8 cellular contexts compared by ENCODE assay signal in genomic region chr1:174258148-174258550, GRCh38.
A peak's percentile ranks its signal among the peaks of the same experiment; 100 is the strongest.
DNase-seq lines count a peak whose midpoint lies in the region; ATAC-seq and TF ChIP-seq lines count a peak whose summit lies in the region.

No MANE protein-coding gene starts in this region.

- H3K36me3 ChIP-seq in Loucy (ENCODE audit: insufficient read depth, low read length) (no peaks in the 10 kb centered on the region), brain microvascular endothelial cell (replicated peaks) (no peaks in the 10 kb centered on the region)

- no peak overlapping the region for H3K27ac ChIP-seq in brain microvascular endothelial cell

- no peaks in the 10 kb centered on the region for H3K79me2 ChIP-seq in Loucy (ENCODE audit: insufficient read depth, low read length)

- H3K4me3 ChIP-seq in Loucy (ENCODE audit: low read length, poor library complexity, severe bottlenecking), result no peak overlapping the region
- no peak overlapping the region for H3K4me3 ChIP-seq in brain microvascular endothelial cell (ENCODE audit: low read depth, low read length)

- H3K9ac ChIP-seq in Loucy (ENCODE audit: low read depth, low read length, poor library complexity, severe bottlenecking), result no peak overlapping the region

- H3K27me3 ChIP-seq in Loucy (ENCODE audit: insufficient read depth, low read length, poor library complexity, severe bottlenecking) (no peaks in the 10 kb centered on the region), brain microvascular endothelial cell (replicated peaks) (no peaks in the 10 kb centered on the region)

- DNase-seq in NCI-H1417 (lab: John Stamatoyannopoulos, UW) (peak; percentile 20 to 76 (median 56)), NCI-H1417 treated with DMSO at 0.1 percent for 48 hours (lab: John Stamatoyannopoulos, UW) (no peak), brain microvascular endothelial cell (peak; percentile 48), left lobe of liver (ENCODE audit: low spot score) (no peak), GM19238 (ENCODE audit: insufficient read length, low spot score) (no peak)
- DNase-seq in stimulated activated CD8-positive, alpha-beta memory T cell treated with anti-CD3 and anti-CD28 coated beads, Interleukin-4, amount 100 ng/mL, for 48 hours, result peak; percentile 61

- ATAC-seq in SK-N-SH treated with all-trans-retinoic acid at 6 μM for 48 hours (peak; percentile 80), left lobe of liver (peak; percentile 83)

- no peaks in the 10 kb centered on the region for H3K9me3 ChIP-seq in Loucy (ENCODE audit: insufficient read depth, low read depth, low read length)

- no peak overlapping the region for H3K4me2 ChIP-seq in Loucy (ENCODE audit: low read depth, low read length, poor library complexity, severe bottlenecking)

- no peaks in the 10 kb centered on the region for H3F3A ChIP-seq in Loucy (ENCODE audit: low read depth)

- no peaks in the 10 kb centered on the region for H3K9me2 ChIP-seq in Loucy (replicated peaks; ENCODE audit: low read depth, low read length)

- H4K20me1 ChIP-seq in Loucy (ENCODE audit: insufficient read depth, low read length, poor library complexity, severe bottlenecking), result no peaks in the 10 kb centered on the region

- TF ChIP-seq CTCF in Loucy (conservative IDR thresholded peaks at IDR 0.05; ENCODE audit: low read length) (peak; percentile 74), brain microvascular endothelial cell (IDR thresholded peaks at IDR 0.05; ENCODE audit: low read depth, low read length, missing control alignments) (peak; percentile 55)

- in situ Hi-C loops in brain microvascular endothelial cell (cut with HindIII; ENCODE audit: low pct_ligation_motif_present, low sequenced_read_pairs), result loop anchor here (25.0 kb wide), 1 partner anchor 479 kb away; no protein-coding TSS in a partner anchor

- H3K4me1 ChIP-seq in Loucy (ENCODE audit: insufficient read depth, low read length, poor library complexity, severe bottlenecking), result no peaks in the 10 kb centered on the region

- no peak overlapping the region for H2AFZ ChIP-seq in Loucy (ENCODE audit: low read length)

TF ChIP-seq in SK-N-SH treated with all-trans-retinoic acid at 6 μM for 48 hours, 23 proteins besides CTCF, POLR2A, EP300 and RAD21:
- TF ChIP-seq TOX (CRISPR knock-in tag; IDR thresholded peaks at IDR 0.05; ENCODE audit: borderline replicate concordance), result no peak
- TF ChIP-seq PATZ1 (CRISPR knock-in tag; IDR thresholded peaks at IDR 0.05; ENCODE audit: borderline replicate concordance), result no peak
- TF ChIP-seq CSRNP3 (CRISPR knock-in tag; IDR thresholded peaks at IDR 0.05), result no peak
- no peak for TF ChIP-seq SNAI2 (CRISPR knock-in tag; IDR thresholded peaks at IDR 0.05)
- no peak for TF ChIP-seq GLIS3 (CRISPR knock-in tag; IDR thresholded peaks at IDR 0.05)
- TF ChIP-seq CSDC2 (CRISPR knock-in tag; IDR thresholded peaks at IDR 0.05), result no peak

Comparison
In these comparisons a context has a peak if more than half of its experiments do, and no peak if none do; other contexts are left out.
1. DNase-seq: peak in NCI-H1417 (3 of 3), brain microvascular endothelial cell (single experiment) and stimulated activated CD8-positive, alpha-beta memory T cell treated with anti-CD3 and anti-CD28 coated beads, Interleukin-4, amount 100 ng/mL, for 48 hours (single experiment); none in NCI-H1417 treated with DMSO at 0.1 percent for 48 hours (single experiment), left lobe of liver (single experiment) and GM19238 (single experiment).